In the genomic region with DNA sequence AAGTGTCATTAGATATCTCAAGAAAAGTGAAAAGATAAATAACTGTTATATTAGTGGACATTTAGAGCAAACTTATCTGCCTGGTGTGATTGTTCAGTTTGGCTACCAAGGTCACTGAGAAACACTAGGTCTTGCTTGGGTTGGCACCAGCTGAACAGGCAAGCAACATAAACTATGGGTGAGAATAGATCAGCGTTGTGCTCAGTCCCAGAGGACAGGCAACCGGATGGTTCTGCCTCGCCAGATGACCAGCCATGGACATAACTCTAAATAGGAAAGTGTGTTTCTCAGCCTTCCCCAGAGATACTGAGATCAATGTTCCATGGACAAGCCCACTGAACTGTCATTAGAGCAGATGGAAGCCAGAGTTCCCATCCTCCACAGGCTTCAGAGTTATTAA, we compare ENCODE assay signal across 31 cellular contexts.
"Had no signal": no experiment of that assay in that cellular context is flagged by ENCODE, and none has a peak within 500 bp of the region (broad histone marks: within the 10 kb centered on the region; RNA-seq: fewer than 3 reads in every experiment).

No MANE protein-coding gene starts in this region.

- ATAC-seq: naive thymus-derived CD8-positive, alpha-beta T cell; natural killer cell treated with Interleukin-12 subunit alpha and Interleukin-12 subunit beta and Interleukin-15 and Interleukin-18, amount 100 ng/mL, for 72 hours; psoas muscle; right cardiac atrium; right lobe of liver; stimulated activated memory B cell treated with anti-CD40 and anti-IgM and Interleukin-4, amounts not matched to agents 10 μg/mL and 1 μg/mL and 100 μg/mL, for 72 hours; stimulated activated naive CD8-positive, alpha-beta T cell treated with anti-CD3 and anti-CD28 coated beads, Interleukin-15, amount 100 ng/mL, for 72 hours; stimulated activated naive CD8-positive, alpha-beta T cell treated with anti-CD3 and anti-CD28 coated beads, Interleukin-15, Interleukin-2, amounts not matched to agents 100 U/mL and 50 U/mL, for 24 hours had no signal

- FAIRE-seq: small intestine, urothelium cell line had no signal

- H3K4me3 ChIP-seq: ovary, psoas muscle, right lobe of liver, sigmoid colon, suprapubic skin, testis, tibial artery, transverse colon, upper lobe of left lung, vagina had no signal

- H3K27ac ChIP-seq: neutrophil, ovary, parathyroid adenoma, psoas muscle, right lobe of liver, sigmoid colon, suprapubic skin, testis, tibial artery, transverse colon, upper lobe of left lung, vagina had no signal

- H3K27me3 ChIP-seq: neutrophil, ovary, right lobe of liver, sigmoid colon, suprapubic skin, testis, tibial artery, transverse colon, upper lobe of left lung, vagina had no signal

- H3K9me3 ChIP-seq: neutrophil, ovary, psoas muscle, right lobe of liver, sigmoid colon, suprapubic skin, testis, tibial artery, transverse colon, upper lobe of left lung, vagina had no signal

- H3K79me2 ChIP-seq: parathyroid adenoma had no signal

- H2AFZ ChIP-seq: parathyroid adenoma had no signal

- H3K9ac ChIP-seq: parathyroid adenoma had no signal

- H3K27ac Mint-ChIP-seq: naive thymus-derived CD8-positive, alpha-beta T cell; natural killer cell treated with Interleukin-12 subunit alpha and Interleukin-12 subunit beta and Interleukin-15 and Interleukin-18, amount 100 ng/mL, for 72 hours; nephron progenitor cell; progenitor cell of endocrine pancreas; stimulated activated memory B cell treated with anti-CD40 and anti-IgM and Interleukin-4, amounts not matched to agents 10 μg/mL and 1 μg/mL and 100 μg/mL, for 72 hours; stimulated activated naive CD8-positive, alpha-beta T cell treated with anti-CD3 and anti-CD28 coated beads, Interleukin-15, amount 100 ng/mL, for 72 hours had no signal

- H3K36me3 ChIP-seq: neutrophil, ovary, right lobe of liver, sigmoid colon, suprapubic skin, tibial artery, transverse colon, upper lobe of left lung, vagina had no signal

- DNase-seq: naive thymus-derived CD8-positive, alpha-beta T cell; nephron progenitor cell; nucleus accumbens; ovary; posterior cingulate gyrus; psoas muscle; right cardiac atrium; right lobe of liver; sigmoid colon; small intestine; stimulated activated CD4-positive, alpha-beta T cell treated with anti-CD3 and anti-CD28 coated beads, Interleukin-1b, Interleukin-23, amount 100 ng/mL, for 48 hours; stimulated activated CD4-positive, alpha-beta T cell treated with anti-CD3 and anti-CD28 coated beads, Interleukin-4, amount 100 ng/mL, for 1 hour; stimulated activated CD4-positive, alpha-beta T cell treated with anti-CD3 and anti-CD28 coated beads, Interleukin-4, amount 100 ng/mL, for 4 hours; stimulated activated CD8-positive, alpha-beta memory T cell treated with anti-CD3 and anti-CD28 coated beads, Interleukin-4, amount 100 ng/mL, for 48 hours; stimulated activated naive CD4-positive, alpha-beta T cell; stimulated activated naive CD8-positive, alpha-beta T cell treated with anti-CD3 and anti-CD28 coated beads, Interleukin-15, amount 100 ng/mL, for 72 hours; stimulated activated naive CD8-positive, alpha-beta T cell treated with anti-CD3 and anti-CD28 coated beads, Interleukin-15, Interleukin-2, amounts not matched to agents 100 U/mL and 50 U/mL, for 24 hours; substantia nigra; testis; tibial artery; transverse colon; upper lobe of left lung had no signal

- H3K4me1 ChIP-seq: parathyroid adenoma, psoas muscle, right lobe of liver, sigmoid colon, suprapubic skin, testis, tibial artery, transverse colon, upper lobe of left lung, vagina had no signal

- H3K36me3 Mint-ChIP-seq: natural killer cell treated with Interleukin-12 subunit alpha and Interleukin-12 subunit beta and Interleukin-15 and Interleukin-18, amount 100 ng/mL, for 72 hours had no signal

- H3K4me3 Mint-ChIP-seq: naive thymus-derived CD8-positive, alpha-beta T cell; natural killer cell treated with Interleukin-12 subunit alpha and Interleukin-12 subunit beta and Interleukin-15 and Interleukin-18, amount 100 ng/mL, for 72 hours; nephron progenitor cell; neural crest cell; stimulated activated memory B cell treated with anti-CD40 and anti-IgM and Interleukin-4, amounts not matched to agents 10 μg/mL and 1 μg/mL and 100 μg/mL, for 72 hours; stimulated activated naive CD8-positive, alpha-beta T cell treated with anti-CD3 and anti-CD28 coated beads, Interleukin-15, amount 100 ng/mL, for 72 hours had no signal

- H3K4me1 Mint-ChIP-seq: nephron progenitor cell; neural crest cell; stimulated activated naive CD8-positive, alpha-beta T cell treated with anti-CD3 and anti-CD28 coated beads, Interleukin-15, amount 100 ng/mL, for 72 hours had no signal

- H3K27me3 Mint-ChIP-seq: natural killer cell treated with Interleukin-12 subunit alpha and Interleukin-12 subunit beta and Interleukin-15 and Interleukin-18, amount 100 ng/mL, for 72 hours; progenitor cell of endocrine pancreas; stimulated activated memory B cell treated with anti-CD40 and anti-IgM and Interleukin-4, amounts not matched to agents 10 μg/mL and 1 μg/mL and 100 μg/mL, for 72 hours had no signal
